In genomic region chr9:107249131-107249533, GRCh38 we compare ENCODE assay signal across 14 cellular contexts. TPM values are rescaled to one million over a fixed set of nuclear protein-coding genes. Genes with fewer than 3 reads are reported as not detected.
DNase-seq lines count a peak whose midpoint lies in the region; ATAC-seq and TF ChIP-seq lines count a peak whose summit lies in the region.
"Had no signal": no experiment of that assay in that cellular context is flagged by ENCODE, and none has a peak within 500 bp of the region (broad histone marks: within the 10 kb centered on the region; RNA-seq: fewer than 3 reads in every experiment).

No MANE protein-coding gene starts in this region.

- 24% methylated on average over 2 of the region's 2 CpGs for WGBS in HUES64
- 34% methylated on average over 2 of the region's 2 CpGs for WGBS in liver

- peak overlapping the region; percentile 14 for H3K27ac ChIP-seq in ACC112 (ENCODE audit: low read depth, low read length)
- H3K27ac ChIP-seq in HUES64 (ENCODE audit: low read depth, low read length): peak overlapping the region; percentile 79
- peak overlapping the region; percentile 39 to 44 for H3K27ac ChIP-seq in liver (ENCODE audit: low read depth in 1 of 2, low read length in 2 of 2)
- H3K27ac ChIP-seq: ascending aorta, esophagus muscularis mucosa, testis had no signal

- H3K79me2 ChIP-seq in ACC112 (ENCODE audit: control insufficient read depth, insufficient read depth, low read length, unreplicated experiment): no peaks in the 10 kb centered on the region

- no peaks in the 10 kb centered on the region for H3K36me3 ChIP-seq in ACC112 (ENCODE audit: insufficient read depth, low read length)
- H3K36me3 ChIP-seq in HUES64 (ENCODE audit: insufficient read depth, low read length): no peaks in the 10 kb centered on the region
- no peaks in the 10 kb centered on the region for H3K36me3 ChIP-seq in liver (ENCODE audit: control insufficient read depth in 4 of 4, insufficient read depth in 3 of 4, low read depth in 1 of 4, low read length in 3 of 4)
- H3K36me3 ChIP-seq: ascending aorta, esophagus muscularis mucosa had no signal

- H3K9me3 ChIP-seq in HUES64 (ENCODE audit: insufficient read depth, low read depth, low read length) (0 out of 2 replicates have a peak, but pooled peaks cover 2% of the 10 kb centered on the region), liver (ENCODE audit: control insufficient read depth in 4 of 4, low read length in 3 of 4) (no peaks in the 10 kb centered on the region)
- H3K9me3 ChIP-seq: ascending aorta, esophagus muscularis mucosa, testis had no signal

- no peak for TF ChIP-seq CTCF in liver (IDR thresholded peaks at IDR 0.05; ENCODE audit: low read depth, low read length, missing input control)

- H3K27me3 ChIP-seq in ACC112 (ENCODE audit: insufficient read depth, low read length) (no peaks in the 10 kb centered on the region), HUES64 (ENCODE audit: insufficient read depth, low read length) (no peaks in the 10 kb centered on the region), liver (ENCODE audit: control insufficient read depth in 4 of 4, insufficient read depth in 4 of 4, low read length in 3 of 4) (no peaks in the 10 kb centered on the region)
- H3K27me3 ChIP-seq: ascending aorta, esophagus muscularis mucosa, testis had no signal

- no peak overlapping the region for H2AFZ ChIP-seq in ACC112 (ENCODE audit: low read length, unreplicated experiment)

- peaks cover 19% of the 10 kb centered on the region for H3K4me1 ChIP-seq in ACC112 (ENCODE audit: control insufficient read depth, insufficient read depth, low read length, unreplicated experiment)
- H3K4me1 ChIP-seq in HUES64 (ENCODE audit: insufficient read depth, low read length): peaks cover 25% of the 10 kb centered on the region
- peaks cover 0 to 23% (median 16%) of the 10 kb centered on the region in 4 donors for H3K4me1 ChIP-seq in liver (ENCODE audit: control insufficient read depth in 4 of 4, insufficient read depth in 4 of 4, low read length in 3 of 4)

- TF ChIP-seq RAD21 in liver (IDR thresholded peaks at IDR 0.05): peak in 1 of 2 donors; percentile 33

- peak overlapping the region; percentile 56 for H3K9ac ChIP-seq in HUES64 (ENCODE audit: low read depth, low read length)
- H3K9ac ChIP-seq in liver (ENCODE audit: low read depth in 1 of 2, low read length in 2 of 2): no peak overlapping the region

- ATAC-seq in HG02759 (IDR thresholded peaks at IDR 0.05; ENCODE audit: unreplicated experiment): no peak

- H3K4me3 ChIP-seq in ACC112 (ENCODE audit: low read depth, low read length): no peak overlapping the region
- H3K4me3 ChIP-seq in HUES64 (ENCODE audit: low read length): no peak overlapping the region
- H3K4me3 ChIP-seq in liver (ENCODE audit: low read depth in 1 of 3, low read length in 3 of 3): no peak overlapping the region
- H3K4me3 ChIP-seq: ascending aorta, esophagus muscularis mucosa, testis had no signal

- DNase-seq in cerebellar cortex (ENCODE audit: low spot score) (peak; percentile 19), GM03348 (ENCODE audit: low spot score) (no peak)
- DNase-seq in activated CD4-positive, alpha-beta T cell treated with anti-CD3 and anti-CD28 coated beads, Interleukin-2, amount 50 U/mL, for 1 hour: no peak
- DNase-seq in stimulated activated CD4-positive, alpha-beta T cell treated with anti-CD3 and anti-CD28 coated beads, Interleukin-4, amount 100 ng/mL, for 4 hours: no peak
- DNase-seq: NCI-H2029 treated with DMSO at 0.1 percent for 48 hours, posterior cingulate gyrus, T1000, testis had no signal

TF ChIP-seq in liver, 16 proteins besides CTCF, POLR2A, EP300 and RAD21:
- TF ChIP-seq GABPA (IDR thresholded peaks at IDR 0.05 in 1 of 2, conservative IDR thresholded peaks at IDR 0.05 in 1 of 2) (no peak), HNF4A (conservative IDR thresholded peaks at IDR 0.05) (peak; percentile 50 to 58), YY1 (IDR thresholded peaks at IDR 0.05) (no peak), FOXA1 (IDR thresholded peaks at IDR 0.05) (peak; percentile 51), NR2F2 (IDR thresholded peaks at IDR 0.05) (no peak), TAF1 (conservative IDR thresholded peaks at IDR 0.05) (no peak), RXRA (IDR thresholded peaks at IDR 0.05) (peak; percentile 31 to 51), EGR1 (IDR thresholded peaks at IDR 0.05; ENCODE audit: low read depth in 2 of 2) (no peak), SP1 (IDR thresholded peaks at IDR 0.05) (peak; percentile 44), FOXA2 (IDR thresholded peaks at IDR 0.05) (peak; percentile 61), HNF4G (IDR thresholded peaks at IDR 0.05) (no peak), ZBTB33 (IDR thresholded peaks at IDR 0.05) (no peak), ATF3 (IDR thresholded peaks at IDR 0.05) (no peak), JUND (IDR thresholded peaks at IDR 0.05) (no peak)
- TF ChIP-seq, protein P1, sequence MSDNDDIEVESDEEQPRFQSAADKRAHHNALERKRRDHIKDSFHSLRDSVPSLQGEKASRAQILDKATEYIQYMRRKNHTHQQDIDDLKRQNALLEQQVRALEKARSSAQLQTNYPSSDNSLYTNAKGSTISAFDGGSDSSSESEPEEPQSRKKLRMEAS (IDR thresholded peaks at IDR 0.05): no peak
- TF ChIP-seq, protein P2, sequence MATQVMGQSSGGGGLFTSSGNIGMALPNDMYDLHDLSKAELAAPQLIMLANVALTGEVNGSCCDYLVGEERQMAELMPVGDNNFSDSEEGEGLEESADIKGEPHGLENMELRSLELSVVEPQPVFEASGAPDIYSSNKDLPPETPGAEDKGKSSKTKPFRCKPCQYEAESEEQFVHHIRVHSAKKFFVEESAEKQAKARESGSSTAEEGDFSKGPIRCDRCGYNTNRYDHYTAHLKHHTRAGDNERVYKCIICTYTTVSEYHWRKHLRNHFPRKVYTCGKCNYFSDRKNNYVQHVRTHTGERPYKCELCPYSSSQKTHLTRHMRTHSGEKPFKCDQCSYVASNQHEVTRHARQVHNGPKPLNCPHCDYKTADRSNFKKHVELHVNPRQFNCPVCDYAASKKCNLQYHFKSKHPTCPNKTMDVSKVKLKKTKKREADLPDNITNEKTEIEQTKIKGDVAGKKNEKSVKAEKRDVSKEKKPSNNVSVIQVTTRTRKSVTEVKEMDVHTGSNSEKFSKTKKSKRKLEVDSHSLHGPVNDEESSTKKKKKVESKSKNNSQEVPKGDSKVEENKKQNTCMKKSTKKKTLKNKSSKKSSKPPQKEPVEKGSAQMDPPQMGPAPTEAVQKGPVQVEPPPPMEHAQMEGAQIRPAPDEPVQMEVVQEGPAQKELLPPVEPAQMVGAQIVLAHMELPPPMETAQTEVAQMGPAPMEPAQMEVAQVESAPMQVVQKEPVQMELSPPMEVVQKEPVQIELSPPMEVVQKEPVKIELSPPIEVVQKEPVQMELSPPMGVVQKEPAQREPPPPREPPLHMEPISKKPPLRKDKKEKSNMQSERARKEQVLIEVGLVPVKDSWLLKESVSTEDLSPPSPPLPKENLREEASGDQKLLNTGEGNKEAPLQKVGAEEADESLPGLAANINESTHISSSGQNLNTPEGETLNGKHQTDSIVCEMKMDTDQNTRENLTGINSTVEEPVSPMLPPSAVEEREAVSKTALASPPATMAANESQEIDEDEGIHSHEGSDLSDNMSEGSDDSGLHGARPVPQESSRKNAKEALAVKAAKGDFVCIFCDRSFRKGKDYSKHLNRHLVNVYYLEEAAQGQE (IDR thresholded peaks at IDR 0.05): no peak

RNA-seq across cellular contexts. Expression of gene RAD23B, which starts 33.9 kb away (rescaled TPM):
- 129 TPM for polyA plus RNA-seq in HUES64 (2013, experiment 1 of 2)
- 139 TPM for polyA plus RNA-seq in HUES64 (2013, experiment 2 of 2)
- total RNA-seq in liver: 100 to 1,000 TPM in 1 of 2 donors, 10 to 100 TPM in 1; 66.4 to 101 TPM
- polyA plus RNA-seq in liver: 10 to 100 TPM; 13.6 to 56.8 TPM

Comparison
In these comparisons a context has a peak if more than half of its experiments do, and no peak if none do; other contexts are left out.
1. H3K27ac ChIP-seq: peak in every context shown above with its lines; median percentile 79 in HUES64; 42 in liver; 14 in ACC112.